19 cellular contexts compared by ENCODE assay signal in genomic region chr10:48467669-48468068, GRCh38.
DNase-seq lines count a peak whose midpoint lies in the region; ATAC-seq, FAIRE-seq and TF ChIP-seq lines count a peak whose summit lies in the region.
"Had no signal": no experiment of that assay in that cellular context is flagged by ENCODE, and none has a peak within 500 bp of the region (broad histone marks: within the 10 kb centered on the region; RNA-seq: fewer than 3 reads in every experiment).

No MANE protein-coding gene starts in this region.

- ATAC-seq in GM18868 (IDR thresholded peaks at IDR 0.05; ENCODE audit: unreplicated experiment) = no peak
- ATAC-seq in heart left ventricle = no peak
- ATAC-seq: HCT116, PC-3 had no signal

- CTCF ChIA-PET in endothelial cell of umbilical vein (lab: Charles Lee) = interaction anchor here (1.0 to 2.0 kb wide), 2 partner anchors 9 to 103 kb away, joined by 3 to 6 read pairs; no protein-coding TSS in a partner anchor

- no peak for TF ChIP-seq CTCF in endothelial cell of umbilical vein (IDR thresholded peaks at IDR 0.05; ENCODE audit: extremely low read depth in 1 of 2, insufficient read depth in 1 of 2, low read depth in 1 of 2, low read length in 2 of 2)
- TF ChIP-seq CTCF in stomach (IDR thresholded peaks at IDR 0.05) = no peak
- no peak for TF ChIP-seq CTCF in heart left ventricle (IDR thresholded peaks at IDR 0.05)

- intact Hi-C loops in endothelial cell of umbilical vein (cut with micrococcal nuclease) (no loop called here), stomach (cut with DNase I; ENCODE audit: low total_unique reads) (no loop called here), heart left ventricle (cut with DNase I) (no loop called here)

- 80 to 89% (median 84%) methylated on average over 4 of the region's 4 CpGs for WGBS in stomach, 5 donors
- WGBS in heart left ventricle, 4 donors = 84 to 90% (median 89%) methylated on average over 4 of the region's 4 CpGs

- H3K4me1 ChIP-seq in endothelial cell of umbilical vein (ENCODE audit: control insufficient read depth, extremely low read depth, insufficient read depth, low read length) (peaks cover 18% of the 10 kb centered on the region), stomach (peaks cover 0 to 22% (median 6%) of the 10 kb centered on the region in 4 donors), heart left ventricle (peaks cover 0 to 46% (median 22%) of the 10 kb centered on the region in 12 donors)

- dilution Hi-C loops in endothelial cell of umbilical vein (cut with MboI; ENCODE audit: extremely low pct_ligation_motif_present, low sequenced_read_pairs) = no loop called here

- no peak for TF ChIP-seq POLR2A in endothelial cell of umbilical vein (IDR thresholded peaks at IDR 0.05; ENCODE audit: low read depth, low read length)
- no peak for TF ChIP-seq POLR2A in stomach (IDR thresholded peaks at IDR 0.05)
- TF ChIP-seq POLR2A in heart left ventricle (IDR thresholded peaks at IDR 0.05) = no peak

- no peak overlapping the region for H3K9ac ChIP-seq in endothelial cell of umbilical vein (replicated peaks; ENCODE audit: extremely low read depth, insufficient read depth, low read length)

- H3K27me3 ChIP-seq in endothelial cell of umbilical vein (ENCODE audit: control insufficient read depth in 2 of 2, insufficient read depth in 2 of 2, low read length in 2 of 2) = no peaks in the 10 kb centered on the region
- peaks cover 0 to 28% (median 11%) of the 10 kb centered on the region in 3 donors for H3K27me3 ChIP-seq in stomach
- peaks cover 0 to 5% (median 0%) of the 10 kb centered on the region in 9 donors for H3K27me3 ChIP-seq in heart left ventricle

- no peak overlapping the region for H3K4me3 ChIP-seq in endothelial cell of umbilical vein (replicated peaks in 1 of 3; ENCODE audit: insufficient read depth in 1 of 3, low read depth in 1 of 3, low read length in 3 of 3)
- no peak overlapping the region for H3K4me3 ChIP-seq in stomach
- no peak overlapping the region for H3K4me3 ChIP-seq in heart left ventricle

- POLR2A ChIA-PET in endothelial cell of umbilical vein (lab: Charles Lee) = no interaction called here

- BruUV-seq in endothelial cell of umbilical vein (replicated peaks; lab: Mats Ljungman, UMichigan) = no TSS peak

- FAIRE-seq in endothelial cell of umbilical vein (lab: Jason Lieb, UNC) = peak; percentile 84
- FAIRE-seq: G401.6 had no signal

- no peaks in the 10 kb centered on the region for H3K36me3 ChIP-seq in endothelial cell of umbilical vein (ENCODE audit: control insufficient read depth in 2 of 2, extremely low read depth in 1 of 2, insufficient read depth in 2 of 2, low read length in 2 of 2)
- H3K36me3 ChIP-seq in stomach = no peaks in the 10 kb centered on the region
- H3K36me3 ChIP-seq in heart left ventricle = no peaks in the 10 kb centered on the region
- H3K36me3 ChIP-seq: BE2C had no signal

- H2AFZ ChIP-seq in endothelial cell of umbilical vein (ENCODE audit: low read depth, low read length) = no peak overlapping the region

- peak; percentile 24 for DNase-seq in activated CD8-positive, alpha-beta memory T cell treated with anti-CD3 and anti-CD28 coated beads for 24 hours
- no peak for DNase-seq in activated CD8-positive, alpha-beta memory T cell treated with anti-CD3 and anti-CD28 coated beads, Interleukin-2, amount 50 U/mL, for 48 hours
- DNase-seq in RPMI8226 (peak; percentile 54), endothelial cell of umbilical vein (ENCODE audit: low read depth, low spot score) (no peak), stomach (peak; percentile 9), heart left ventricle (no peak), middle frontal gyrus (ENCODE audit: extremely low spot score, low spot score) (no peak)
- DNase-seq: 8988T; BE2C; CD4-positive, alpha-beta T cell; DMS79; NCI-H1436; NCI-H2029; NCI-H2171; NCI-H446; PC-3 had no signal

- no peak overlapping the region for H3K4me2 ChIP-seq in endothelial cell of umbilical vein (ENCODE audit: insufficient read depth, low read length)

- H3K9me3 ChIP-seq in endothelial cell of umbilical vein (replicated peaks; ENCODE audit: control insufficient read depth, insufficient read depth, low read length) (no peaks in the 10 kb centered on the region), stomach (no peaks in the 10 kb centered on the region), heart left ventricle (no peaks in the 10 kb centered on the region)
- H3K9me3 ChIP-seq: BE2C had no signal

- TF ChIP-seq EP300 in stomach (IDR thresholded peaks at IDR 0.05) = no peak

- H3K27ac ChIP-seq in endothelial cell of umbilical vein (ENCODE audit: insufficient read depth, low read depth, low read length) (no peak overlapping the region), stomach (no peak overlapping the region), heart left ventricle (no peak overlapping the region)

- peaks cover 16% of the 10 kb centered on the region for H3K79me2 ChIP-seq in endothelial cell of umbilical vein (ENCODE audit: control insufficient read depth, insufficient read depth, low read length)

- H4K20me1 ChIP-seq in endothelial cell of umbilical vein (replicated peaks; ENCODE audit: control insufficient read depth, extremely low read depth, insufficient read depth, low read length) = no peaks in the 10 kb centered on the region

- no peaks in the 10 kb centered on the region for H3K9me1 ChIP-seq in endothelial cell of umbilical vein (replicated peaks; ENCODE audit: control insufficient read depth, extremely low read depth, insufficient read depth, low read length)

TF ChIP-seq in endothelial cell of umbilical vein, 7 proteins besides CTCF, POLR2A, EP300 and RAD21:
- TF ChIP-seq, protein P1, sequence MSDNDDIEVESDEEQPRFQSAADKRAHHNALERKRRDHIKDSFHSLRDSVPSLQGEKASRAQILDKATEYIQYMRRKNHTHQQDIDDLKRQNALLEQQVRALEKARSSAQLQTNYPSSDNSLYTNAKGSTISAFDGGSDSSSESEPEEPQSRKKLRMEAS (IDR thresholded peaks at IDR 0.05; ENCODE audit: insufficient read depth, insufficient read length) = no peak
- no peak for TF ChIP-seq FOS (IDR thresholded peaks at IDR 0.05; ENCODE audit: borderline replicate concordance, insufficient read depth, low read length)
- no peak for TF ChIP-seq EZH2 (IDR thresholded peaks at IDR 0.05; ENCODE audit: borderline replicate concordance, low read depth, low read length, severe bottlenecking)
- no peak for TF ChIP-seq MYC (IDR thresholded peaks at IDR 0.05; ENCODE audit: low read depth, low read length)

Comparison
In these comparisons a context has a peak if more than half of its experiments do, and no peak if none do; other contexts are left out.
1. DNase-seq: peak in activated CD8-positive, alpha-beta memory T cell treated with anti-CD3 and anti-CD28 coated beads for 24 hours (single experiment), RPMI8226 (single experiment) and stomach (single experiment); none in activated CD8-positive, alpha-beta memory T cell treated with anti-CD3 and anti-CD28 coated beads, Interleukin-2, amount 50 U/mL, for 48 hours (single experiment), endothelial cell of umbilical vein (single experiment), heart left ventricle (0 of 5) and middle frontal gyrus (single experiment).